Comparison of ENCODE assay signal across 16 cellular contexts in genomic region chr17:77620282-77620681, GRCh38.
DNase-seq lines count a peak whose midpoint lies in the region; ATAC-seq, FAIRE-seq and TF ChIP-seq lines count a peak whose summit lies in the region.
"Had no signal": no experiment of that assay in that cellular context is flagged by ENCODE, and none has a peak within 500 bp of the region (broad histone marks: within the 10 kb centered on the region; RNA-seq: fewer than 3 reads in every experiment).

No MANE protein-coding gene starts in this region.

- intact Hi-C loops in kidney (cut with DNase I): no loop called here

- no peak for ATAC-seq in HG03280 (IDR thresholded peaks at IDR 0.05; ENCODE audit: unreplicated experiment)
- ATAC-seq in GM18520 (IDR thresholded peaks at IDR 0.05; ENCODE audit: unreplicated experiment): no peak

- no peak overlapping the region for H3K4me3 ChIP-seq in AG04450 (ENCODE audit: low read depth, low read length)
- H3K4me3 ChIP-seq in astrocyte (ENCODE audit: insufficient read depth, low read depth, low read length): no peak overlapping the region
- no peak overlapping the region for H3K4me3 ChIP-seq in smooth muscle cell
- no peak overlapping the region for H3K4me3 ChIP-seq in kidney (ENCODE audit: low read length in 2 of 2)

- H3K27me3 Mint-ChIP-seq in astrocyte (ENCODE audit: low read depth, unreplicated experiment): no peaks in the 10 kb centered on the region

- no peaks in the 10 kb centered on the region; the same call in 1 of the 2 replicates for H3K9me3 ChIP-seq in AG04450 (ENCODE audit: control insufficient read depth, insufficient read depth, low read length)
- H3K9me3 ChIP-seq in astrocyte (ENCODE audit: insufficient read depth, low read depth, low read length): no peaks in the 10 kb centered on the region
- H3K9me3 ChIP-seq in smooth muscle cell (replicated peaks; ENCODE audit: low read depth): no peaks in the 10 kb centered on the region
- H3K9me3 ChIP-seq in kidney (ENCODE audit: control insufficient read depth in 1 of 2, low read length in 2 of 2): no peaks in the 10 kb centered on the region
- H3K9me3 ChIP-seq: BE2C had no signal

- TF ChIP-seq CTCF in AG04450 (IDR thresholded peaks at IDR 0.05; ENCODE audit: low read depth, low read length) (no peak), astrocyte (IDR thresholded peaks at IDR 0.05; ENCODE audit: insufficient read depth, low read depth, low read length) (no peak), smooth muscle cell (IDR thresholded peaks at IDR 0.05; ENCODE audit: borderline replicate concordance, insufficient read depth, poor library complexity, severe bottlenecking) (no peak), kidney (IDR thresholded peaks at IDR 0.05; ENCODE audit: borderline replicate concordance, extremely low read depth, insufficient read depth) (no peak)

- H3K4me3 Mint-ChIP-seq in astrocyte (ENCODE audit: unreplicated experiment): no peak overlapping the region
- H3K4me3 Mint-ChIP-seq: CD4-positive, alpha-beta memory T cell had no signal

- no peaks in the 10 kb centered on the region for H4K20me1 ChIP-seq in astrocyte (ENCODE audit: insufficient read depth, low read length)
- H4K20me1 ChIP-seq in smooth muscle cell (ENCODE audit: low read depth): no peaks in the 10 kb centered on the region

- H3K27ac ChIP-seq in AG04450 (ENCODE audit: low read depth, low read length): peak overlapping the region; percentile 31
- peak overlapping the region; percentile 61 for H3K27ac ChIP-seq in astrocyte (ENCODE audit: low read depth, low read length)
- H3K27ac ChIP-seq in epithelial cell of prostate: peak overlapping the region; percentile 29
- peak overlapping the region; percentile 85 for H3K27ac ChIP-seq in smooth muscle cell (ENCODE audit: low read depth)
- no peak overlapping the region for H3K27ac ChIP-seq in kidney (ENCODE audit: low read depth in 2 of 2, low read length in 2 of 2)
- H3K27ac ChIP-seq: C4-2B had no signal

- no peaks in the 10 kb centered on the region for H3K36me3 ChIP-seq in astrocyte (ENCODE audit: insufficient read depth, low read length)
- no peaks in the 10 kb centered on the region for H3K36me3 ChIP-seq in smooth muscle cell (ENCODE audit: low read depth)
- H3K36me3 ChIP-seq in kidney (ENCODE audit: control insufficient read depth in 1 of 2, insufficient read depth in 2 of 2, low read length in 2 of 2): no peaks in the 10 kb centered on the region
- H3K36me3 ChIP-seq: BE2C had no signal

- H3F3A ChIP-seq in smooth muscle cell (ENCODE audit: low read depth): peaks cover 8% of the 10 kb centered on the region

- H2AFZ ChIP-seq in astrocyte (ENCODE audit: low read depth, low read length): no peak overlapping the region
- H2AFZ ChIP-seq in smooth muscle cell (ENCODE audit: low read depth): no peak overlapping the region

- peaks cover 13% of the 10 kb centered on the region for H3K9me3 Mint-ChIP-seq in astrocyte (ENCODE audit: unreplicated experiment)

- H3K4me2 ChIP-seq in astrocyte (ENCODE audit: low read length) (peak overlapping the region; percentile 54), smooth muscle cell (peak overlapping the region; percentile 40)

- POLR2A ChIA-PET in AG04450 (lab: Yijun Ruan, JAX): interaction anchor here (1.4 kb wide), 1 partner anchor 9 kb away, joined by 3 read pairs; no protein-coding TSS in a partner anchor

- H3K9ac ChIP-seq in astrocyte (ENCODE audit: low read length): peak overlapping the region; percentile 12
- H3K9ac ChIP-seq in smooth muscle cell (ENCODE audit: low read depth): no peak overlapping the region
- no peak overlapping the region for H3K9ac ChIP-seq in kidney (ENCODE audit: low read length in 2 of 2)

- H3K27me3 ChIP-seq in AG04450 (ENCODE audit: control insufficient read depth, insufficient read depth, low read length) (no peaks in the 10 kb centered on the region), astrocyte (ENCODE audit: insufficient read depth, low read length) (no peaks in the 10 kb centered on the region), smooth muscle cell (ENCODE audit: low read depth) (no peaks in the 10 kb centered on the region)
- H3K27me3 ChIP-seq: BE2C had no signal

- H3K79me2 ChIP-seq in astrocyte (ENCODE audit: insufficient read depth, low read length) (no peaks in the 10 kb centered on the region), smooth muscle cell (ENCODE audit: low read depth) (no peaks in the 10 kb centered on the region)

- H3K4me1 Mint-ChIP-seq in astrocyte (ENCODE audit: low read depth, unreplicated experiment): peaks cover 24% of the 10 kb centered on the region

- DNase-seq in AG04450 (ENCODE audit: low read depth, low spot score) (no peak), astrocyte (ENCODE audit: low read depth) (no peak), epithelial cell of prostate (ENCODE audit: low read depth, low spot score) (no peak), smooth muscle cell (lab: John Stamatoyannopoulos, UW; ENCODE audit: unreplicated experiment) (no peak), NCI-H2029 treated with DMSO at 0.1 percent for 48 hours (lab: John Stamatoyannopoulos, UW) (no peak), kidney (no peak)
- DNase-seq: BE2C; CD4-positive, alpha-beta memory T cell; DMS153; DMS79 treated with DMSO at 0.1 percent for 48 hours had no signal

- peaks cover 4% of the 10 kb centered on the region for H3K36me3 Mint-ChIP-seq in astrocyte (ENCODE audit: low read depth, unreplicated experiment)
- H3K36me3 Mint-ChIP-seq: CD4-positive, alpha-beta memory T cell had no signal

- no peak for FAIRE-seq in astrocyte (lab: Jason Lieb, UNC)
- no peak for FAIRE-seq in kidney (lab: Jason Lieb, UNC)
- FAIRE-seq: D721Med, G401.6, GM12891 had no signal

- CTCF ChIA-PET in AG04450 (lab: Charles Lee): no interaction called here

- H3K4me1 ChIP-seq in astrocyte (ENCODE audit: insufficient read depth, low read length): peaks cover 21% of the 10 kb centered on the region
- peaks cover 3% of the 10 kb centered on the region for H3K4me1 ChIP-seq in smooth muscle cell (ENCODE audit: low read depth)
- H3K4me1 ChIP-seq in kidney (ENCODE audit: control insufficient read depth in 1 of 2, insufficient read depth in 1 of 2, low read depth in 1 of 2, low read length in 2 of 2): no peaks in the 10 kb centered on the region
- H3K4me1 ChIP-seq: BE2C had no signal

- peak overlapping the region; percentile 93 for H3K27ac Mint-ChIP-seq in astrocyte (ENCODE audit: unreplicated experiment)
- H3K27ac Mint-ChIP-seq: CD4-positive, alpha-beta memory T cell had no signal

- WGBS in smooth muscle cell (ENCODE audit: low lambda C conversion rate): 69% methylated on average over 5 of the region's 5 CpGs

Comparison
In these comparisons a context has a peak if more than half of its experiments do, and no peak if none do; other contexts are left out.
1. H3K27ac ChIP-seq: peak in AG04450 (single experiment), astrocyte (single experiment), epithelial cell of prostate (single experiment) and smooth muscle cell (single experiment); none in kidney (0 of 2).